In the genomic region with DNA sequence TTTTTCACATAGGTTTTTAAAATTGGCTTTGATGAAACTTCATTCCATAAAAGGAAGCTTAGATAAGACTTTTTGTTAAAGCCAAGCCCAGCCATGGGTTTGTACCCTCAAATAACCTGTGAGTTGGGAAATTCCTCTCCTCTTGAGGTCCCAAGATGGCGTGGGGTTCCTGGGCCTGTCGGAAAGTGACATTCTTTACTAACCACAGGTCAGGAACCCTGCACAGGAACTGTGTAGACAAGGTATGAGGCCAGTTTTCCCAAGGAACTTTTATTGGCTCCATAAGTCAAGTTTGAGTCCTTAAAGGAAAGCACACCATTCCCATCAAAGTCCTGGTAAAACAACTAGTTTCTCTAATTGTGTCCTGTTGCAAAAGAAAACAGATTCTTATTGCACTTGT, we compare ENCODE assay signal across 21 cellular contexts.
"Had no signal": no experiment of that assay in that cellular context is flagged by ENCODE, and none has a peak within 500 bp of the region (broad histone marks: within the 10 kb centered on the region; RNA-seq: fewer than 3 reads in every experiment).

No MANE protein-coding gene starts in this region.

- DNase-seq: activated CD4-positive, CD25-positive, alpha-beta regulatory T cell; activated CD8-positive, alpha-beta memory T cell treated with anti-CD3 and anti-CD28 coated beads, Interleukin-2, amount 50 U/mL, for 4 hours; activated CD8-positive, alpha-beta T cell treated with anti-CD3 and anti-CD28 coated beads for 36 hours; activated naive CD4-positive, alpha-beta T cell treated with anti-CD3 and anti-CD28 coated beads, Interleukin-2, amount 50 U/mL, for 16 hours; activated naive CD8-positive, alpha-beta T cell treated with anti-CD3 and anti-CD28 coated beads, Interleukin-2, amount 10 ng/mL, durations not matched to agents 7 days and 5 days; activated T-cell treated with anti-CD3 and anti-CD28 coated beads, Interleukin-2, amount 50 U/mL, for 72 hours; adrenal gland; anterior cingulate cortex; body of pancreas; central memory CD4-positive, alpha-beta T cell; MM.1S; NCI-H1105; NCI-H1436; NCI-H1694 treated with DMSO at 0.1 percent for 48 hours; NCI-H2081; NCI-H226; NCI-H526; NCI-H82; OCI-M1; RPMI8226; T-cell had no signal
